Comparison of ENCODE assay signal across 1 cellular context in genomic region chr13:24161010-24161775, GRCh38.
A peak's percentile ranks its signal among the peaks of the same experiment; 100 is the strongest.
TF ChIP-seq lines count a peak whose summit lies in the region.

No MANE protein-coding gene starts in this region.

TF ChIP-seq in HepG2, 621 proteins besides CTCF, POLR2A, EP300 and RAD21 (continued from another document):
- TF ChIP-seq, protein P1, sequence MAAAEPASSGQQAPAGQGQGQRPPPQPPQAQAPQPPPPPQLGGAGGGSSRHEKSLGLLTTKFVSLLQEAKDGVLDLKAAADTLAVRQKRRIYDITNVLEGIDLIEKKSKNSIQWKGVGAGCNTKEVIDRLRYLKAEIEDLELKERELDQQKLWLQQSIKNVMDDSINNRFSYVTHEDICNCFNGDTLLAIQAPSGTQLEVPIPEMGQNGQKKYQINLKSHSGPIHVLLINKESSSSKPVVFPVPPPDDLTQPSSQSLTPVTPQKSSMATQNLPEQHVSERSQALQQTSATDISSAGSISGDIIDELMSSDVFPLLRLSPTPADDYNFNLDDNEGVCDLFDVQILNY (CRISPR knock-in tag; conservative IDR thresholded peaks at IDR 0.05), result no peak
- TF ChIP-seq ZNF549 (CRISPR knock-in tag; IDR thresholded peaks at IDR 0.05) (no peak), KDM5B (CRISPR knock-in tag; IDR thresholded peaks at IDR 0.05; ENCODE audit: borderline replicate concordance) (peak; percentile 73), ARHGAP35 (CRISPR knock-in tag; IDR thresholded peaks at IDR 0.05; ENCODE audit: borderline replicate concordance) (no peak), ZNF800 (CRISPR knock-in tag; IDR thresholded peaks at IDR 0.05) (peak; percentile 98), IRF1 (CRISPR knock-in tag; IDR thresholded peaks at IDR 0.05; ENCODE audit: low read depth) (no peak), TBP (CRISPR knock-in tag; IDR thresholded peaks at IDR 0.05) (no peak), CHCHD3 (CRISPR knock-in tag; IDR thresholded peaks at IDR 0.05) (no peak)
